ENCODE assay signal across 8 cellular contexts in the genomic region with DNA sequence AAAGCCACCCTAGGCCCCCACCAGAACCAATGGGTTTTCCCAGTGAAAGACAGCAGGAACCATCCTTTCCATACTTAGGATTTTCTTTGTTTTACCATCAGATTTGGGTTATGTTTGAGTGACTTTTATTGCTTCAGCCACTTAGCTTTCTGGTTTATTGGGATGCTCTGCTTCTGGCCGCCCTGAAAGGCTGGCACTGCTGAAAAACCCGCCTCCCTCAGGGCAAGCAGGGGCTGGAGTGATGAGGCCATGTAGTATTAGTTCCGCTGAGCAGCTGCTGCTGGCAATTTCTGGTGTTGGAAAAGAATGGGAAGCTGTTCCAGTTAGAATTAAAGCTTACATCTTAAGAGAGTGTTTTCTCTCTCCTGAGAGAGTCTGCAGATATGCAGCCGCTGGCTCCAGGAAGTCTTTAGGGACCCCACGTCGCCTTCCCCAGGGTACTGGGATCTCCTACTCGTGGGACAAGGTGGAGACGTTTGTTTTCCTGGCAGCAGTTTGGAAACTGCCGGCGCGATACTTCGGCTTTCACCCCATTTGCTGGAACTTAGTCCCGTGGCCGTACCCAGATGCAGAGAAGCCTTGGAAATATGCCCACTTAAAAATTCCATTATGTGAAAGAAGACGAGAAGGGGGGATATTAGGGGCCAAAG.
DNase-seq lines count a peak whose midpoint lies in the region; ATAC-seq, FAIRE-seq and TF ChIP-seq lines count a peak whose summit lies in the region.
"Had no signal": no experiment of that assay in that cellular context is flagged by ENCODE, and none has a peak within 500 bp of the region (broad histone marks: within the 10 kb centered on the region; RNA-seq: fewer than 3 reads in every experiment).

No MANE protein-coding gene starts in this region.

- intact Hi-C loops in thyroid gland (cut with DNase I), result no loop called here

- H2AFZ ChIP-seq in H1 (ENCODE audit: low read length), result no peak overlapping the region

- no peak for FAIRE-seq in H1 (lab: Jason Lieb, UNC)

- TF ChIP-seq RAD21 in H1 (IDR thresholded peaks at IDR 0.05 in 1 of 2, conservative IDR thresholded peaks at IDR 0.05 in 1 of 2; ENCODE audit: low read depth in 2 of 2, low read length in 2 of 2), result no peak

- H3K27me3 ChIP-seq in H1 (replicated peaks in 1 of 4; ENCODE audit: control insufficient read depth in 3 of 4, extremely low read depth in 1 of 4, insufficient read depth in 3 of 4, low read length in 3 of 4) (no peaks in the 10 kb centered on the region), mucosa of stomach (ENCODE audit: control insufficient read depth, insufficient read depth, low read length) (no peaks in the 10 kb centered on the region), thyroid gland (no peaks in the 10 kb centered on the region)

- no peak overlapping the region for H3K4me3 ChIP-seq in H1 (ENCODE audit: extremely low read depth in 1 of 4, insufficient read depth in 2 of 4, low read depth in 3 of 4, low read length in 4 of 4)
- H3K4me3 ChIP-seq in mucosa of stomach (ENCODE audit: low read length), result no peak overlapping the region
- H3K4me3 ChIP-seq in thyroid gland (replicated peaks in 1 of 3), result peak overlapping the region in 1 of 3 donors; percentile 16

- CTCF ChIA-PET in H1 (lab: Charles Lee; ENCODE audit: partially characterized antibody), result interaction anchor here (0.7 to 0.9 kb wide), 3 partner anchors 10 to 340 kb away, joined by 3 read pairs; no protein-coding TSS in a partner anchor

- H3K9ac ChIP-seq in H1 (replicated peaks in 1 of 4; ENCODE audit: extremely low read depth in 1 of 4, low read depth in 3 of 4, low read length in 3 of 4), result no peak overlapping the region
- peak overlapping the region; percentile 22 for H3K9ac ChIP-seq in mucosa of stomach (ENCODE audit: low read length)

- H3K18ac ChIP-seq in H1 (ENCODE audit: extremely low read depth, low read length), result peak overlapping the region; percentile 34; the same call in 1 of the 2 replicates

- no peaks in the 10 kb centered on the region for H3K23me2 ChIP-seq in H1 (ENCODE audit: low read depth, low read length)

- TF ChIP-seq EP300 in H1 (IDR thresholded peaks at IDR 0.05; ENCODE audit: borderline replicate concordance in 1 of 2, low read depth in 2 of 2, low read length in 2 of 2), result no peak

- H3K4ac ChIP-seq in H1 (replicated peaks; ENCODE audit: insufficient read length, low read depth, low read length), result no peak overlapping the region

- H3K4me1 ChIP-seq in H1 (replicated peaks in 1 of 4; ENCODE audit: control insufficient read depth in 3 of 4, insufficient read depth in 4 of 4, low read length in 3 of 4), result peaks cover 13 to 24% (median 21%) of the 10 kb centered on the region in 4 experiments
- peaks cover 6% of the 10 kb centered on the region for H3K4me1 ChIP-seq in mucosa of stomach (ENCODE audit: control insufficient read depth, insufficient read depth, low read length)
- H3K4me1 ChIP-seq in thyroid gland, result peaks cover 0 to 26% of the 10 kb centered on the region in 2 donors

- H2BK120ac ChIP-seq in H1 (replicated peaks; ENCODE audit: low read depth, low read length), result no peak overlapping the region

- no peak overlapping the region for H4K91ac ChIP-seq in H1 (replicated peaks; ENCODE audit: insufficient read length, low read length)

- H2BK15ac ChIP-seq in H1 (ENCODE audit: low read length), result 0 out of 2 replicates have a peak overlapping the region, but pooled peaks have one; percentile 88

- H3K36me3 ChIP-seq in H1 (ENCODE audit: control insufficient read depth in 2 of 4, insufficient read depth in 4 of 4, low read length in 3 of 4) (no peaks in the 10 kb centered on the region; a peak in 1 of 8 replicates), mucosa of stomach (ENCODE audit: control insufficient read depth, insufficient read depth, low read length) (no peaks in the 10 kb centered on the region), thyroid gland (no peaks in the 10 kb centered on the region)

- no peak overlapping the region for H2AK5ac ChIP-seq in H1 (ENCODE audit: low read depth, low read length)

- H3K27ac ChIP-seq in H1 (ENCODE audit: low read depth, low read length), result no peak overlapping the region
- peak overlapping the region in 2 of 3 donors; percentile 48 to 57 for H3K27ac ChIP-seq in thyroid gland

- TF ChIP-seq CTCF in H1 (IDR thresholded peaks at IDR 0.05; ENCODE audit: control extremely low read depth in 1 of 3, insufficient read depth in 1 of 3, low read depth in 1 of 3, low read length in 3 of 3), result no peak
- no peak for TF ChIP-seq CTCF in thyroid gland (IDR thresholded peaks at IDR 0.05)

- no peak overlapping the region for H3K56ac ChIP-seq in H1 (replicated peaks; ENCODE audit: insufficient read length, low read depth, low read length)

- no peak for TF ChIP-seq POLR2A in H1 (IDR thresholded peaks at IDR 0.05; ENCODE audit: control extremely low read depth in 1 of 2, low read depth in 2 of 2, low read length in 2 of 2)
- TF ChIP-seq POLR2A in thyroid gland (IDR thresholded peaks at IDR 0.05), result no peak

- H2BK5ac ChIP-seq in H1 (ENCODE audit: low read depth, low read length), result no peak overlapping the region

- POLR2A ChIA-PET in H1 (lab: Charles Lee; ENCODE audit: partially characterized antibody), result no interaction called here

- no peak overlapping the region for H3K14ac ChIP-seq in H1 (ENCODE audit: insufficient read length)

- peaks cover 0 to 26% of the 10 kb centered on the region in 2 experiments; a peak in 2 of 4 replicates for H3K79me2 ChIP-seq in H1 (ENCODE audit: control insufficient read depth in 1 of 2, insufficient read depth in 2 of 2, low read length in 2 of 2)

- H2BK12ac ChIP-seq in H1 (ENCODE audit: low read depth, low read length), result no peak overlapping the region; the same call in 1 of the 2 replicates

- 72% methylated on average over 15 of the region's 15 CpGs; no CpG with 5 or more reads in 1 of the 2 experiments for WGBS in H1 (ENCODE audit: extremely low coverage in 1 of 2, insufficient coverage in 1 of 2, insufficient read length in 1 of 2, insufficient replicate concordance in 2 of 2, low coverage in 1 of 2, low lambda C conversion rate in 2 of 2, missing lambda C conversion rate in 1 of 2), 2 experiments
- 9 to 27% methylated on average over 15 of the region's 15 CpGs for WGBS in thyroid gland, 2 donors

- H4K20me1 ChIP-seq in H1 (replicated peaks in 1 of 2; ENCODE audit: control insufficient read depth in 1 of 2, insufficient read depth in 2 of 2, low read length in 2 of 2), result no peaks in the 10 kb centered on the region

- H3K9me3 ChIP-seq in H1 (ENCODE audit: insufficient read depth in 2 of 2, low read depth in 1 of 2, low read length in 1 of 2) (no peaks in the 10 kb centered on the region), mucosa of stomach (ENCODE audit: control insufficient read depth, low read length) (no peaks in the 10 kb centered on the region), thyroid gland (no peaks in the 10 kb centered on the region)

- no peak overlapping the region for H4K5ac ChIP-seq in H1 (ENCODE audit: insufficient read length, low read depth, low read length)

- no peaks in the 10 kb centered on the region; the same call in none of the 2 replicates for H3K79me1 ChIP-seq in H1 (ENCODE audit: low read depth, low read length)

- DNase-seq in NCI-H2227 (lab: John Stamatoyannopoulos, UW; ENCODE audit: unreplicated experiment) (peak; percentile 41), H1 (ENCODE audit: low read depth in 1 of 2, low spot score in 2 of 2) (no peak), thyroid gland (peak; percentile 50 to 51), 8988T (no peak)
- DNase-seq: stimulated activated CD4-positive, alpha-beta T cell treated with anti-CD3 and anti-CD28 coated beads, Interleukin-4, amount 100 ng/mL, for 24 hours had no signal

- H2BK20ac ChIP-seq in H1 (ENCODE audit: low read length), result 0 out of 2 replicates have a peak overlapping the region, but pooled peaks have one; percentile 6

- H3K4me2 ChIP-seq in H1 (ENCODE audit: insufficient read depth in 1 of 2, low read depth in 2 of 2, low read length in 2 of 2), result no peak overlapping the region

- no peak for ATAC-seq in HG03565 (IDR thresholded peaks at IDR 0.05; ENCODE audit: unreplicated experiment)
- no peak for ATAC-seq in HG02623 (IDR thresholded peaks at IDR 0.05; ENCODE audit: unreplicated experiment)

- H4K8ac ChIP-seq in H1 (ENCODE audit: extremely low read depth, insufficient read depth, low read length), result no peak overlapping the region

- H3K23ac ChIP-seq in H1 (ENCODE audit: insufficient read length), result no peak overlapping the region

TF ChIP-seq in H1, 55 proteins besides CTCF, POLR2A, EP300 and RAD21 (continues in another document):
- TF ChIP-seq RXRA (IDR thresholded peaks at IDR 0.05; ENCODE audit: insufficient read depth, low read depth, low read length), result no peak
- TF ChIP-seq NRF1 (IDR thresholded peaks at IDR 0.05; ENCODE audit: low read depth, low read length), result no peak
- TF ChIP-seq JUND (IDR thresholded peaks at IDR 0.05; ENCODE audit: low read length), result no peak
- TF ChIP-seq POLR2AphosphoS5 (IDR thresholded peaks at IDR 0.05; ENCODE audit: low read depth, low read length), result no peak
- no peak for TF ChIP-seq E2F6 (IDR thresholded peaks at IDR 0.05)
- no peak for TF ChIP-seq CTBP2 (IDR thresholded peaks at IDR 0.05; ENCODE audit: borderline replicate concordance, insufficient read depth, insufficient read length, low read length)
- TF ChIP-seq CHD2 (IDR thresholded peaks at IDR 0.05; ENCODE audit: low read length), result no peak

Comparison
In these comparisons a context has a peak if more than half of its experiments do, and no peak if none do; other contexts are left out.
1. DNase-seq: peak in NCI-H2227 (single experiment) and thyroid gland (2 of 2); none in H1 (0 of 2) and 8988T (single experiment).